In the genomic region with DNA sequence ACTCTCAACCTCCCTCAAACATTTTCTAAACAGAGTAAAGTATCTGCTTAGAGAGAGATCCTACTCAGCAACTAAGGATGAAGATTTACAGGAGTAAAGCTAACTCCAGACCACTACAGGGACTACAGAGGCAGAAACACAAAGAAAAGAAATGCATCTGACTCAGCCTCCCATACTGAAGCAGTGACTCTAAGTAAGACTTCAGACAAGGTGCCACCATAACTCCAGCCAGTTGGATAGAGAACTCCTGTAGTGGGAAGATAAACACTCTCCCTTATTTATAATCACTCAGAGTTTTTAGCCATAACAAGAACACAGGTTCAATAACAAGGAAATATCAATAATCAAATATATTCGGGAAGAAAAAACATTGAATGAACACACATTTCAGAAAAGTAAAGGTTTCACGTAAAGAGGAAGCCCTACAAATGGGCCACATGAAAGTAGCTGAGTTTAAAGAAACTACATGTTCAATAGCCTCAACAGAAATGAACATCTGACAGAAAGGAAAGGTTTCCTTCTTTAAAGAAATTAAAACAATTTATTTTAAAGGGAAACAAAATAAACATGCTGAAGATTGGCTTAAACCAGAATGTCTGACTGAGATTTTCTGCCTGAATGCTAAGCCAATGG, we compare ENCODE assay signal across 1 cellular context.
TF ChIP-seq lines count a peak whose summit lies in the region.

No MANE protein-coding gene starts in this region.

TF ChIP-seq in H1, 55 proteins besides CTCF, POLR2A, EP300 and RAD21 (continued from another document):
- TF ChIP-seq NANOG (IDR thresholded peaks at IDR 0.05; ENCODE audit: insufficient read depth, low read depth, low read length, poor library complexity, severe bottlenecking) (no peak), TCF12 (IDR thresholded peaks at IDR 0.05; ENCODE audit: low read depth, low read length) (no peak), E2F6 (IDR thresholded peaks at IDR 0.05) (no peak), SIX5 (IDR thresholded peaks at IDR 0.05; ENCODE audit: low read depth, low read length) (no peak), RNF2 (IDR thresholded peaks at IDR 0.05; ENCODE audit: borderline replicate concordance, low read depth, low read length, missing control alignments, poor library complexity, severe bottlenecking) (no peak), SUZ12 (IDR thresholded peaks at IDR 0.05; ENCODE audit: low read length) (no peak), SRF (IDR thresholded peaks at IDR 0.05; ENCODE audit: low read depth, low read length) (no peak), ATF2 (IDR thresholded peaks at IDR 0.05; ENCODE audit: low read length) (no peak), CREB1 (IDR thresholded peaks at IDR 0.05) (no peak), TBP (IDR thresholded peaks at IDR 0.05; ENCODE audit: low read depth, low read length) (no peak), KDM5A (IDR thresholded peaks at IDR 0.05; ENCODE audit: low read length) (no peak), RXRA (IDR thresholded peaks at IDR 0.05; ENCODE audit: insufficient read depth, low read depth, low read length) (no peak), PHF8 (conservative IDR thresholded peaks at IDR 0.05; ENCODE audit: low read depth, low read length) (no peak), TEAD4 (IDR thresholded peaks at IDR 0.05; ENCODE audit: low read depth, low read length) (no peak)
